In genomic region chr1:224132901-224133300, GRCh38 we compare ENCODE assay signal across 18 cellular contexts.
"Had no signal": no experiment of that assay in that cellular context is flagged by ENCODE, and none has a peak within 500 bp of the region (broad histone marks: within the 10 kb centered on the region; RNA-seq: fewer than 3 reads in every experiment).

No MANE protein-coding gene starts in this region.

- ATAC-seq: activated naive CD4-positive, alpha-beta T cell treated with anti-CD3 and anti-CD28 coated beads, Interleukin-2, amount 50 U/mL, for 72 hours; gastroesophageal sphincter; heart left ventricle; mucosa of descending colon had no signal

- DNase-seq: activated CD4-positive, alpha-beta T cell treated with anti-CD3 and anti-CD28 coated beads, Interleukin-2, amount 50 U/mL, for 48 hours; activated gamma-delta T cell; adrenal gland; caudate nucleus; dorsolateral prefrontal cortex; heart left ventricle; mesenchymal stem cell; mucosa of descending colon; naive B cell; stimulated activated CD4-positive, alpha-beta T cell treated with anti-CD3 and anti-CD28 coated beads, Interleukin-12 subunit alpha, Interleukin-12 subunit beta, amount 100 ng/mL, for 4 hours; stimulated activated CD4-positive, alpha-beta T cell treated with anti-CD3 and anti-CD28 coated beads, Interleukin-2, amount 100 ng/mL, for 24 hours; stimulated activated naive CD4-positive, alpha-beta T cell treated with Interleukin-2 at 50 U/mL for 16 hours; T-helper 2 cell; transverse colon; uterus had no signal

- H3K27me3 ChIP-seq: adrenal gland, dorsolateral prefrontal cortex, gastroesophageal sphincter, heart left ventricle, transverse colon, uterus had no signal

- H3K36me3 ChIP-seq: uterus had no signal

- H3K4me3 ChIP-seq: adrenal gland, dorsolateral prefrontal cortex, gastroesophageal sphincter, heart left ventricle, mucosa of descending colon, transverse colon, uterus had no signal

- H3K4me1 ChIP-seq: gastroesophageal sphincter, heart left ventricle, transverse colon, uterus had no signal

- FAIRE-seq: colon had no signal

- H3K27ac ChIP-seq: adrenal gland, dorsolateral prefrontal cortex, gastroesophageal sphincter, heart left ventricle, transverse colon, uterus had no signal

- H3K9me3 ChIP-seq: adrenal gland, gastroesophageal sphincter, mucosa of descending colon, transverse colon had no signal
